Comparison of ENCODE assay signal across 9 cellular contexts in the genomic region with DNA sequence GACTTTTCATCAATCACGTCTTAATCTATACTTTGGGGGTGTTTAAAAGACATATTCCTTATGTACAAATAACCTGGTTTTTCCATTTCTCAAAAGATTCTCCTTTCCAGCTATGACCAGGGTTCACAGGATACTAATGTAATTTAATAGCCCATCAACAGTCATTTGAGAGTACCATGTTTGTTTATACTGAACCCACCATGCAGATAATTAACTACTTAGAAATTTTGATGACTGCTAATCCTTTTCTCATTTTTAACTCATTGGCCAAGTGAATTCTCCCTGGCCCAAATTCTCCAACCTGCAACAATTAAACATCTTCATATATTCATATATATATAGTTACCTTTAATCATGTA. TPM values are rescaled to one million over a fixed set of nuclear protein-coding genes. Genes with fewer than 3 reads are reported as not detected.
DNase-seq lines count a peak whose midpoint lies in the region; ATAC-seq and TF ChIP-seq lines count a peak whose summit lies in the region.
"Had no signal": no experiment of that assay in that cellular context is flagged by ENCODE, and none has a peak within 500 bp of the region (broad histone marks: within the 10 kb centered on the region; RNA-seq: fewer than 3 reads in every experiment).

No MANE protein-coding gene starts in this region.

- H3K4me1 ChIP-seq in adipocyte (ENCODE audit: control insufficient read depth, insufficient read depth, low read length) (peaks cover 66% of the 10 kb centered on the region), muscle layer of colon (ENCODE audit: insufficient read depth, low read length) (peaks cover 22% of the 10 kb centered on the region), vagina (peaks cover 60% of the 10 kb centered on the region)

- no peaks in the 10 kb centered on the region for H3K27me3 Mint-ChIP-seq in stimulated activated naive CD8-positive, alpha-beta T cell treated with anti-CD3 and anti-CD28 coated beads, Interleukin-15, Interleukin-2, amounts not matched to agents 100 ng/mL and 50 ng/mL, for 24 hours

- DNase-seq in stimulated activated naive CD8-positive, alpha-beta T cell treated with anti-CD3 and anti-CD28 coated beads, Interleukin-15, Interleukin-2, amounts not matched to agents 100 U/mL and 50 U/mL, for 24 hours: no peak
- no peak for DNase-seq in adipocyte (ENCODE audit: low read depth)
- no peak for DNase-seq in vagina (ENCODE audit: extremely low spot score in 2 of 2)
- DNase-seq in ecto neural progenitor cell (ENCODE audit: low spot score): no peak
- no peak for DNase-seq in NCI-H2227 (lab: John Stamatoyannopoulos, UW; ENCODE audit: unreplicated experiment)
- no peak for DNase-seq in MV-4-11 (lab: John Stamatoyannopoulos, UW)
- DNase-seq: activated naive CD4-positive, alpha-beta T cell had no signal

- no peak for TF ChIP-seq POLR2A in vagina (IDR thresholded peaks at IDR 0.05)

- H3K36me3 ChIP-seq in adipocyte (ENCODE audit: control insufficient read depth, insufficient read depth, low read length, severe bottlenecking) (peaks cover 9% of the 10 kb centered on the region), muscle layer of colon (ENCODE audit: insufficient read depth, low read length) (no peaks in the 10 kb centered on the region), vagina (no peaks in the 10 kb centered on the region)

- H3K27me3 ChIP-seq in adipocyte (replicated peaks; ENCODE audit: control insufficient read depth, insufficient read depth, low read length): no peaks in the 10 kb centered on the region
- no peaks in the 10 kb centered on the region for H3K27me3 ChIP-seq in muscle layer of colon (ENCODE audit: control insufficient read depth in 1 of 2, insufficient read depth in 2 of 2, low read length in 2 of 2)
- H3K27me3 ChIP-seq in vagina: no peaks in the 10 kb centered on the region

- intact Hi-C loops in vagina (cut with DNase I): no loop called here

- H3K36me3 Mint-ChIP-seq in stimulated activated naive CD8-positive, alpha-beta T cell treated with anti-CD3 and anti-CD28 coated beads, Interleukin-15, Interleukin-2, amounts not matched to agents 100 ng/mL and 50 ng/mL, for 24 hours (ENCODE audit: low read depth): peaks cover 22% of the 10 kb centered on the region

- H3K27ac ChIP-seq in muscle layer of colon (ENCODE audit: low read depth, low read length) (peak overlapping the region; percentile 94), vagina (peak overlapping the region; percentile 97)

- H3K4me3 Mint-ChIP-seq in stimulated activated naive CD8-positive, alpha-beta T cell treated with anti-CD3 and anti-CD28 coated beads, Interleukin-15, Interleukin-2, amounts not matched to agents 100 ng/mL and 50 ng/mL, for 24 hours: peak overlapping the region; percentile 98

- H3K4me1 Mint-ChIP-seq in stimulated activated naive CD8-positive, alpha-beta T cell treated with anti-CD3 and anti-CD28 coated beads, Interleukin-15, Interleukin-2, amounts not matched to agents 100 ng/mL and 50 ng/mL, for 24 hours (ENCODE audit: low read depth): peaks cover 75% of the 10 kb centered on the region

- H3K9ac ChIP-seq in adipocyte (ENCODE audit: low read length) (peak overlapping the region; percentile 99), muscle layer of colon (ENCODE audit: low read length) (no peak overlapping the region)

- TF ChIP-seq CTCF in vagina (IDR thresholded peaks at IDR 0.05): no peak

- H3K9me3 Mint-ChIP-seq in stimulated activated naive CD8-positive, alpha-beta T cell treated with anti-CD3 and anti-CD28 coated beads, Interleukin-15, Interleukin-2, amounts not matched to agents 100 ng/mL and 50 ng/mL, for 24 hours: no peaks in the 10 kb centered on the region

- ATAC-seq in stimulated activated naive CD8-positive, alpha-beta T cell treated with anti-CD3 and anti-CD28 coated beads, Interleukin-15, Interleukin-2, amounts not matched to agents 100 U/mL and 50 U/mL, for 24 hours: no peak

- H3K4me3 ChIP-seq in adipocyte (ENCODE audit: low read length) (peak overlapping the region; percentile 90), muscle layer of colon (ENCODE audit: low read depth in 1 of 2, low read length in 2 of 2) (no peak overlapping the region), vagina (no peak overlapping the region)

- H3K9me3 ChIP-seq in adipocyte (ENCODE audit: control insufficient read depth, low read length) (no peaks in the 10 kb centered on the region), muscle layer of colon (ENCODE audit: low read length) (no peaks in the 10 kb centered on the region), vagina (no peaks in the 10 kb centered on the region)

- peak overlapping the region; percentile 100 for H3K27ac Mint-ChIP-seq in stimulated activated naive CD8-positive, alpha-beta T cell treated with anti-CD3 and anti-CD28 coated beads, Interleukin-15, Interleukin-2, amounts not matched to agents 100 ng/mL and 50 ng/mL, for 24 hours

RNA-seq across cellular contexts. Expression of a gene that starts 28.8 kb away (rescaled TPM):
- total RNA-seq in vagina: 98.7 TPM
